Comparison of ENCODE assay signal across 15 cellular contexts in genomic region chr1:45730780-45731319, GRCh38. TPM values are rescaled to one million over a fixed set of nuclear protein-coding genes. Genes with fewer than 3 reads are reported as not detected.
DNase-seq lines count a peak whose midpoint lies in the region; ATAC-seq, FAIRE-seq and TF ChIP-seq lines count a peak whose summit lies in the region.
"Had no signal": no experiment of that assay in that cellular context is flagged by ENCODE, and none has a peak within 500 bp of the region (broad histone marks: within the 10 kb centered on the region; RNA-seq: fewer than 3 reads in every experiment).

No MANE protein-coding gene starts in this region.

- POLR2A ChIA-PET in OCI-LY7 (lab: Charles Lee): interaction anchor here (0.9 to 1.4 kb wide), 3 partner anchors 12 to 45 kb away, joined by 3 to 6 read pairs (median 3); partner anchors contain the start of gene GPBP1L1

- H3F3A ChIP-seq in smooth muscle cell (ENCODE audit: low read depth): no peaks in the 10 kb centered on the region

- H3K4me2 ChIP-seq in OCI-LY7 (ENCODE audit: low read length): peak overlapping the region; percentile 5; the same call in 1 of the 2 replicates
- H3K4me2 ChIP-seq in smooth muscle cell: no peak overlapping the region

- DNase-seq in GM19239 (ENCODE audit: insufficient read length, low spot score): no peak
- DNase-seq in OCI-LY7 (ENCODE audit: low spot score): peak; percentile 11
- DNase-seq in left lobe of liver (ENCODE audit: low spot score): no peak
- DNase-seq in smooth muscle cell (lab: John Stamatoyannopoulos, UW; ENCODE audit: unreplicated experiment): no peak
- no peak for DNase-seq in upper lobe of right lung
- no peak for DNase-seq in colonic mucosa
- no peak for DNase-seq in hepatic stellate cell (ENCODE audit: low spot score)
- DNase-seq in heart right ventricle: no peak
- DNase-seq: CD4-positive, alpha-beta memory T cell; NCI-H1436 treated with DMSO at 0.1 percent for 48 hours; NCI-H69; SHP77 treated with DMSO at 0.1 percent for 48 hours had no signal

- no peaks in the 10 kb centered on the region for H3K79me2 ChIP-seq in OCI-LY7 (ENCODE audit: insufficient read depth, low read depth, low read length)
- peaks cover 7% of the 10 kb centered on the region for H3K79me2 ChIP-seq in smooth muscle cell (ENCODE audit: low read depth)

- H4K20me1 ChIP-seq in OCI-LY7 (ENCODE audit: insufficient read depth, low read length) (no peaks in the 10 kb centered on the region), smooth muscle cell (ENCODE audit: low read depth) (no peaks in the 10 kb centered on the region)

- no peak for TF ChIP-seq CTCF in OCI-LY7 (conservative IDR thresholded peaks at IDR 0.05; ENCODE audit: low read length)
- TF ChIP-seq CTCF in smooth muscle cell (IDR thresholded peaks at IDR 0.05; ENCODE audit: borderline replicate concordance, insufficient read depth, poor library complexity, severe bottlenecking): no peak
- no peak for TF ChIP-seq CTCF in upper lobe of right lung (IDR thresholded peaks at IDR 0.05)
- TF ChIP-seq CTCF in colonic mucosa (IDR thresholded peaks at IDR 0.05): no peak
- TF ChIP-seq CTCF in heart right ventricle (IDR thresholded peaks at IDR 0.05): no peak

- H3K27me3 ChIP-seq in smooth muscle cell (ENCODE audit: low read depth) (no peaks in the 10 kb centered on the region), upper lobe of right lung (no peaks in the 10 kb centered on the region), colonic mucosa (no peaks in the 10 kb centered on the region), heart right ventricle (no peaks in the 10 kb centered on the region)

- peak; percentile 70 for FAIRE-seq in GM19239 (lab: Jason Lieb, UNC)
- FAIRE-seq: G401.6, H1, RCC 7860 had no signal

- intact Hi-C loops in OCI-LY7 (cut with micrococcal nuclease; ENCODE audit: unreplicated experiment): no loop called here
- intact Hi-C loops in upper lobe of right lung (cut with DNase I): no loop called here
- intact Hi-C loops in colonic mucosa (cut with DNase I): no loop called here
- intact Hi-C loops in heart right ventricle (cut with DNase I): no loop called here

- no peaks in the 10 kb centered on the region for H3K9me2 ChIP-seq in OCI-LY7 (ENCODE audit: insufficient read depth, low read length)

- no TSS peak for BruUV-seq in OCI-LY7 (replicated peaks; lab: Mats Ljungman, UMichigan)

- CTCF ChIA-PET in OCI-LY7 (lab: Charles Lee; ENCODE audit: unreplicated experiment): no interaction called here

- H3K4me3 ChIP-seq in OCI-LY7 (ENCODE audit: low read depth, low read length, poor library complexity, severe bottlenecking) (no peak overlapping the region), smooth muscle cell (no peak overlapping the region), upper lobe of right lung (no peak overlapping the region), colonic mucosa (no peak overlapping the region), heart right ventricle (no peak overlapping the region)

- H2AFZ ChIP-seq in OCI-LY7 (ENCODE audit: low read length) (no peak overlapping the region), smooth muscle cell (ENCODE audit: low read depth) (no peak overlapping the region)

- peaks cover 16% of the 10 kb centered on the region for H3K4me1 ChIP-seq in OCI-LY7 (ENCODE audit: insufficient read depth, low read length, poor library complexity, severe bottlenecking)
- H3K4me1 ChIP-seq in smooth muscle cell (ENCODE audit: low read depth): no peaks in the 10 kb centered on the region
- H3K4me1 ChIP-seq in upper lobe of right lung: no peaks in the 10 kb centered on the region
- no peaks in the 10 kb centered on the region for H3K4me1 ChIP-seq in colonic mucosa
- peaks cover 0 to 9% (median 0%) of the 10 kb centered on the region in 9 donors for H3K4me1 ChIP-seq in heart right ventricle

- H3K36me3 ChIP-seq in OCI-LY7 (ENCODE audit: insufficient read depth, low read length): no peaks in the 10 kb centered on the region
- no peaks in the 10 kb centered on the region for H3K36me3 ChIP-seq in smooth muscle cell (ENCODE audit: low read depth)
- H3K36me3 ChIP-seq in upper lobe of right lung: peaks cover 14% of the 10 kb centered on the region
- H3K36me3 ChIP-seq in colonic mucosa: no peaks in the 10 kb centered on the region
- peaks cover 0 to 44% (median 10%) of the 10 kb centered on the region in 9 donors for H3K36me3 ChIP-seq in heart right ventricle

- ATAC-seq in left lobe of liver (peak; percentile 28), upper lobe of right lung (no peak), heart right ventricle (no peak)

- H3K9ac ChIP-seq in smooth muscle cell (ENCODE audit: low read depth) (no peak overlapping the region), colonic mucosa (ENCODE audit: low read depth in 2 of 2, low read length in 2 of 2) (no peak overlapping the region)

- WGBS in smooth muscle cell (ENCODE audit: low lambda C conversion rate): 100% methylated on average over 1 of the region's 1 CpG
- WGBS in heart right ventricle, 2 donors: 97% methylated on average over 1 of the region's 1 CpG

- H3K27ac ChIP-seq in OCI-LY7 (ENCODE audit: low read depth, low read length, poor library complexity, severe bottlenecking) (no peak overlapping the region), smooth muscle cell (ENCODE audit: low read depth) (peak overlapping the region; percentile 35), upper lobe of right lung (no peak overlapping the region), colonic mucosa (no peak overlapping the region), heart right ventricle (peak overlapping the region in 1 of 10 donors; percentile 28)

- H3K9me3 ChIP-seq in OCI-LY7 (ENCODE audit: low read length): no peaks in the 10 kb centered on the region
- H3K9me3 ChIP-seq in smooth muscle cell (replicated peaks; ENCODE audit: low read depth): no peaks in the 10 kb centered on the region
- H3K9me3 ChIP-seq in upper lobe of right lung: no peaks in the 10 kb centered on the region
- no peaks in the 10 kb centered on the region for H3K9me3 ChIP-seq in colonic mucosa
- no peaks in the 10 kb centered on the region for H3K9me3 ChIP-seq in heart right ventricle

RNA-seq across cellular contexts. Expression of gene IPP, which starts 19.6 kb away (rescaled TPM):
- 4.6 and 6.3 TPM in 2 replicates for total RNA-seq in OCI-LY7 (2014; rRNA removed; shearing (Covaris generic))
- total RNA-seq in OCI-LY7 (2022) (13.2 and 17.9 TPM in 2 replicates), left lobe of liver (9.2 TPM), smooth muscle cell (9.9 and 14.2 TPM in 2 replicates), upper lobe of right lung (16.1 TPM), colonic mucosa (10 to 100 TPM; 17.7 to 19.2 TPM), heart right ventricle (10 to 100 TPM; 13.4 to 30.0 (median 22.0) TPM)
- polyA plus RNA-seq in smooth muscle cell (12.9 and 14.8 TPM in 2 replicates), heart right ventricle (1 to 10 TPM; 2.1 to 7.4 TPM)

RNA-seq across cellular contexts. Expression of gene TMEM69, which starts 42.9 kb away (rescaled TPM):
- total RNA-seq in OCI-LY7 (2014; rRNA removed; shearing (Covaris generic)): 24.7 and 35.8 TPM in 2 replicates
- total RNA-seq in OCI-LY7 (2022): 42.2 and 49.1 TPM in 2 replicates
- total RNA-seq in left lobe of liver: 6.5 TPM
- 19.4 and 23.3 TPM in 2 replicates for total RNA-seq in smooth muscle cell
- polyA plus RNA-seq in smooth muscle cell: 16.7 and 26.8 TPM in 2 replicates
- total RNA-seq in upper lobe of right lung: 15.5 TPM
- 10 to 100 TPM; 21.4 to 23.6 TPM for total RNA-seq in colonic mucosa
- 10 to 100 TPM; 22.8 to 31.0 (median 24.9) TPM for total RNA-seq in heart right ventricle
- polyA plus RNA-seq in heart right ventricle: 10 to 100 TPM; 12.9 to 21.6 TPM

RNA-seq across cellular contexts. Expression of gene GPBP1L1, which starts 44.5 kb away (rescaled TPM):
- total RNA-seq in OCI-LY7 (2014; rRNA removed; shearing (Covaris generic)): 89.7 and 101 TPM in 2 replicates
- total RNA-seq in OCI-LY7 (2022): 117 and 130 TPM in 2 replicates
- total RNA-seq in left lobe of liver: 76.2 TPM
- 93.2 and 110 TPM in 2 replicates for total RNA-seq in smooth muscle cell
- polyA plus RNA-seq in smooth muscle cell: 51.9 and 52.6 TPM in 2 replicates
- 137 TPM for total RNA-seq in upper lobe of right lung
- total RNA-seq in colonic mucosa: 100 to 1,000 TPM; 157 to 214 TPM
- total RNA-seq in heart right ventricle: 10 to 100 TPM; 72.4 to 95.0 (median 84.0) TPM
- polyA plus RNA-seq in heart right ventricle: 10 to 100 TPM; 27.6 to 39.7 TPM
